In the genomic region with DNA sequence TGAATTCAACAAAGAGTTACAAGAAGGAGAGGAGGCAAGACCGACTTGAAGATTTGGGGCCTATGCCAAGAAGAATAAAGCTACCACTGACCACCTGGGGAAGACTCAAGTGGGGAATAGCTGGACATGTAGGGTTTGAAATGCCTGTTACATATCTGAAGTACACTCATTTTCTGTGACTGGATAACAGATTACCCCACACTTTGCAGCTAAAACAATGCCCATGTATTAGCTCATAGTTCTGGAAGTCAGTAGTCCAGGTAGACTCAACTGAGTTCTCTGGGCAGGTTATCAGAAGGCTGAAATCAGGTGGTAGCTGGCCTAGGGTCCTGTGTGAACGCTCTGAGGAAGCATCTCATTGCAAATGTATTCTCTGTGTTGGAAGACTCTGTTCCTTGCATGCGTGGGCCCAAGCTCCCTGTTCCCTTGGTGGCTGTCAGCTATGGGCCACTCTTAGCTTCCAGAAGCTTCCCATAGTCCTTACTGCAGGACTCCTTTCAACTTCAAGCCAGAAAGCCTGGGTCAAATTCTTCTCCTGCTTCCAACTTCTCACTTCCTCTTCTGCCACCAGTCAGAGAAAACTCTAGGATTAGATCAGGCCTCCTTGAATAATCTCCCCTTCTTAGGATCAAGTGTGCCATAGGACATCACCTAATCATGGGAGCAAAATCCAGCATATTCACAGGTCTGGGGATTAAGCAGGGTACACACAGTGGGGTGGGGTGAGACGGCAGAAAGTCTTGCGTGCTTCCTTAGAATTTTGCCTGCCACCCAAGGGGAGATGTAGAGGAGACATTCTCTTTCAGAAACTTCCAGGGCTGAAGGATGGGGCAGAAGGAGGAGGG, we compare ENCODE assay signal across 1 cellular context.
TF ChIP-seq lines count a peak whose summit lies in the region.

No MANE protein-coding gene starts in this region.

TF ChIP-seq in A549, 52 proteins besides CTCF, POLR2A, EP300 and RAD21 (continued from another document):
- TF ChIP-seq ELK1 (IDR thresholded peaks at IDR 0.05; ENCODE audit: low read depth, low read length) (no peak), PHF8 (IDR thresholded peaks at IDR 0.05; ENCODE audit: borderline replicate concordance, low read depth) (no peak), POLR2AphosphoS2 (conservative IDR thresholded peaks at IDR 0.05; ENCODE audit: low read length) (no peak), HMGXB4 (CRISPR knock-in tag; IDR thresholded peaks at IDR 0.05; ENCODE audit: borderline replicate concordance) (no peak), TFCP2L1 (CRISPR knock-in tag; IDR thresholded peaks at IDR 0.05) (no peak), CBX2 (IDR thresholded peaks at IDR 0.05; ENCODE audit: borderline replicate concordance, low read depth) (no peak), KDM5A (IDR thresholded peaks at IDR 0.05) (no peak), ESRRA (IDR thresholded peaks at IDR 0.05; ENCODE audit: borderline replicate concordance, low read length) (no peak), SMC3 (IDR thresholded peaks at IDR 0.05) (no peak), NR3C1 (IDR thresholded peaks at IDR 0.05) (no peak), NPAS2 (CRISPR knock-in tag; IDR thresholded peaks at IDR 0.05; ENCODE audit: borderline replicate concordance) (no peak), HDAC2 (IDR thresholded peaks at IDR 0.05) (no peak), CEBPB (IDR thresholded peaks at IDR 0.05) (no peak), ZNF302 (CRISPR knock-in tag; IDR thresholded peaks at IDR 0.05) (no peak)
- TF ChIP-seq, protein P1, sequence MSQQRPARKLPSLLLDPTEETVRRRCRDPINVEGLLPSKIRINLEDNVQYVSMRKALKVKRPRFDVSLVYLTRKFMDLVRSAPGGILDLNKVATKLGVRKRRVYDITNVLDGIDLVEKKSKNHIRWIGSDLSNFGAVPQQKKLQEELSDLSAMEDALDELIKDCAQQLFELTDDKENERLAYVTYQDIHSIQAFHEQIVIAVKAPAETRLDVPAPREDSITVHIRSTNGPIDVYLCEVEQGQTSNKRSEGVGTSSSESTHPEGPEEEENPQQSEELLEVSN (IDR thresholded peaks at IDR 0.05; ENCODE audit: borderline replicate concordance, low read depth): no peak
